In genomic region chr15:65790692-65791334, GRCh38 we compare ENCODE assay signal across 8 cellular contexts.
DNase-seq lines count a peak whose midpoint lies in the region; ATAC-seq lines count a peak whose summit lies in the region.

No MANE protein-coding gene starts in this region.

- ATAC-seq in HG03469 (IDR thresholded peaks at IDR 0.05; ENCODE audit: unreplicated experiment) = no peak

- DNase-seq in EL (peak; percentile 21), Kasumi-1 (lab: John Stamatoyannopoulos, UW) (peak; percentile 40 to 67), amniotic epithelial cell (ENCODE audit: low read depth) (peak; percentile 27), iris pigment epithelial cell (ENCODE audit: low read depth) (peak; percentile 63), superior temporal gyrus (ENCODE audit: extremely low spot score) (peak; percentile 72), middle frontal gyrus (ENCODE audit: extremely low spot score, low spot score) (no peak), NCI-H510A treated with DMSO at 0.1 percent for 48 hours (lab: John Stamatoyannopoulos, UW) (no peak)

Comparison
In these comparisons a context has a peak if more than half of its experiments do, and no peak if none do; other contexts are left out.
1. DNase-seq: peak in EL (single experiment), Kasumi-1 (2 of 2), amniotic epithelial cell (single experiment), iris pigment epithelial cell (single experiment) and superior temporal gyrus (single experiment); none in middle frontal gyrus (single experiment) and NCI-H510A treated with DMSO at 0.1 percent for 48 hours (single experiment).